Comparison of ENCODE assay signal across 1 cellular context in genomic region chr5:177472460-177473441, GRCh38.
TF ChIP-seq lines count a peak whose summit lies in the region.

No MANE protein-coding gene starts in this region.

TF ChIP-seq in HepG2, 621 proteins besides CTCF, POLR2A, EP300 and RAD21 (continues in another document):
- TF ChIP-seq GABPB1 (CRISPR knock-in tag; IDR thresholded peaks at IDR 0.05), result peak; percentile 38; the same call in 1 of the 2 replicates
- TF ChIP-seq ZNF83 (CRISPR knock-in tag; IDR thresholded peaks at IDR 0.05; ENCODE audit: borderline replicate concordance), result no peak
- TF ChIP-seq ZNF7 (CRISPR knock-in tag; IDR thresholded peaks at IDR 0.05), result no peak
- TF ChIP-seq ZNF788 (CRISPR knock-in tag; IDR thresholded peaks at IDR 0.05; ENCODE audit: borderline replicate concordance), result no peak
- no peak for TF ChIP-seq RERE (CRISPR knock-in tag; IDR thresholded peaks at IDR 0.05; ENCODE audit: low read depth)
- no peak for TF ChIP-seq ZNF329 (CRISPR knock-in tag; IDR thresholded peaks at IDR 0.05; ENCODE audit: low read depth)
- TF ChIP-seq, protein P1, sequence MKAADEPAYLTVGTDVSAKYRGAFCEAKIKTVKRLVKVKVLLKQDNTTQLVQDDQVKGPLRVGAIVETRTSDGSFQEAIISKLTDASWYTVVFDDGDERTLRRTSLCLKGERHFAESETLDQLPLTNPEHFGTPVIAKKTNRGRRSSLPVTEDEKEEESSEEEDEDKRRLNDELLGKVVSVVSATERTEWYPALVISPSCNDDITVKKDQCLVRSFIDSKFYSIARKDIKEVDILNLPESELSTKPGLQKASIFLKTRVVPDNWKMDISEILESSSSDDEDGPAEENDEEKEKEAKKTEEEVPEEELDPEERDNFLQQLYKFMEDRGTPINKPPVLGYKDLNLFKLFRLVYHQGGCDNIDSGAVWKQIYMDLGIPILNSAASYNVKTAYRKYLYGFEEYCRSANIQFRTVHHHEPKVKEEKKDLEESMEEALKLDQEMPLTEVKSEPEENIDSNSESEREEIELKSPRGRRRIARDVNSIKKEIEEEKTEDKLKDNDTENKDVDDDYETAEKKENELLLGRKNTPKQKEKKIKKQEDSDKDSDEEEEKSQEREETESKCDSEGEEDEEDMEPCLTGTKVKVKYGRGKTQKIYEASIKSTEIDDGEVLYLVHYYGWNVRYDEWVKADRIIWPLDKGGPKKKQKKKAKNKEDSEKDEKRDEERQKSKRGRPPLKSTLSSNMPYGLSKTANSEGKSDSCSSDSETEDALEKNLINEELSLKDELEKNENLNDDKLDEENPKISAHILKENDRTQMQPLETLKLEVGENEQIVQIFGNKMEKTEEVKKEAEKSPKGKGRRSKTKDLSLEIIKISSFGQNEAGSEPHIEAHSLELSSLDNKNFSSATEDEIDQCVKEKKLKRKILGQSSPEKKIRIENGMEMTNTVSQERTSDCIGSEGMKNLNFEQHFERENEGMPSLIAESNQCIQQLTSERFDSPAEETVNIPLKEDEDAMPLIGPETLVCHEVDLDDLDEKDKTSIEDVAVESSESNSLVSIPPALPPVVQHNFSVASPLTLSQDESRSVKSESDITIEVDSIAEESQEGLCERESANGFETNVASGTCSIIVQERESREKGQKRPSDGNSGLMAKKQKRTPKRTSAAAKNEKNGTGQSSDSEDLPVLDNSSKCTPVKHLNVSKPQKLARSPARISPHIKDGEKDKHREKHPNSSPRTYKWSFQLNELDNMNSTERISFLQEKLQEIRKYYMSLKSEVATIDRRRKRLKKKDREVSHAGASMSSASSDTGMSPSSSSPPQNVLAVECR (CRISPR knock-in tag; IDR thresholded peaks at IDR 0.05; ENCODE audit: borderline replicate concordance), result peak; percentile 24; the same call in 1 of the 2 replicates
- no peak for TF ChIP-seq TBX3 (IDR thresholded peaks at IDR 0.05; ENCODE audit: borderline replicate concordance)
- no peak for TF ChIP-seq KAT7 (CRISPR knock-in tag; IDR thresholded peaks at IDR 0.05; ENCODE audit: borderline replicate concordance)
- TF ChIP-seq DRAP1 (CRISPR knock-in tag; IDR thresholded peaks at IDR 0.05), result no peak
- 0 out of 2 replicates have a peak, but pooled peaks have one; percentile 1 for TF ChIP-seq ZFX (CRISPR knock-in tag; IDR thresholded peaks at IDR 0.05; ENCODE audit: low read depth)
- no peak for TF ChIP-seq ZNF335 (CRISPR knock-in tag; IDR thresholded peaks at IDR 0.05)
- TF ChIP-seq KDM5A (IDR thresholded peaks at IDR 0.05; ENCODE audit: borderline replicate concordance, low read length), result no peak
- TF ChIP-seq TAF1 (CRISPR knock-in tag; IDR thresholded peaks at IDR 0.05), result peak; percentile 16; the same call in 1 of the 2 replicates
- TF ChIP-seq KLF13 (CRISPR knock-in tag; IDR thresholded peaks at IDR 0.05), result 0 out of 2 replicates have a peak, but pooled peaks have one; percentile 46
- no peak for TF ChIP-seq CHD4 (IDR thresholded peaks at IDR 0.05; ENCODE audit: borderline replicate concordance, low read length)
- TF ChIP-seq HDAC1 (CRISPR knock-in tag; IDR thresholded peaks at IDR 0.05), result no peak
- TF ChIP-seq MBNL3 (CRISPR knock-in tag; conservative IDR thresholded peaks at IDR 0.05), result no peak
- TF ChIP-seq, protein P2, sequence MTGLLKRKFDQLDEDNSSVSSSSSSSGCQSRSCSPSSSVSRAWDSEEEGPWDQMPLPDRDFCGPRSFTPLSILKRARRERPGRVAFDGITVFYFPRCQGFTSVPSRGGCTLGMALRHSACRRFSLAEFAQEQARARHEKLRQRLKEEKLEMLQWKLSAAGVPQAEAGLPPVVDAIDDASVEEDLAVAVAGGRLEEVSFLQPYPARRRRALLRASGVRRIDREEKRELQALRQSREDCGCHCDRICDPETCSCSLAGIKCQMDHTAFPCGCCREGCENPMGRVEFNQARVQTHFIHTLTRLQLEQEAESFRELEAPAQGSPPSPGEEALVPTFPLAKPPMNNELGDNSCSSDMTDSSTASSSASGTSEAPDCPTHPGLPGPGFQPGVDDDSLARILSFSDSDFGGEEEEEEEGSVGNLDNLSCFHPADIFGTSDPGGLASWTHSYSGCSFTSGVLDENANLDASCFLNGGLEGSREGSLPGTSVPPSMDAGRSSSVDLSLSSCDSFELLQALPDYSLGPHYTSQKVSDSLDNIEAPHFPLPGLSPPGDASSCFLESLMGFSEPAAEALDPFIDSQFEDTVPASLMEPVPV (CRISPR knock-in tag; IDR thresholded peaks at IDR 0.05), result no peak
- TF ChIP-seq RORA (CRISPR knock-in tag; IDR thresholded peaks at IDR 0.05), result no peak
- TF ChIP-seq ZNF761 (CRISPR knock-in tag; conservative IDR thresholded peaks at IDR 0.05), result no peak
- peak; percentile 23; the same call in 1 of the 2 replicates for TF ChIP-seq TFDP1 (CRISPR knock-in tag; IDR thresholded peaks at IDR 0.05; ENCODE audit: borderline replicate concordance)
- no peak for TF ChIP-seq MZF1 (CRISPR knock-in tag; IDR thresholded peaks at IDR 0.05; ENCODE audit: borderline replicate concordance)
- peak; percentile 62 for TF ChIP-seq MYC (CRISPR knock-in tag; IDR thresholded peaks at IDR 0.05; ENCODE audit: borderline replicate concordance)
- TF ChIP-seq, protein P3, sequence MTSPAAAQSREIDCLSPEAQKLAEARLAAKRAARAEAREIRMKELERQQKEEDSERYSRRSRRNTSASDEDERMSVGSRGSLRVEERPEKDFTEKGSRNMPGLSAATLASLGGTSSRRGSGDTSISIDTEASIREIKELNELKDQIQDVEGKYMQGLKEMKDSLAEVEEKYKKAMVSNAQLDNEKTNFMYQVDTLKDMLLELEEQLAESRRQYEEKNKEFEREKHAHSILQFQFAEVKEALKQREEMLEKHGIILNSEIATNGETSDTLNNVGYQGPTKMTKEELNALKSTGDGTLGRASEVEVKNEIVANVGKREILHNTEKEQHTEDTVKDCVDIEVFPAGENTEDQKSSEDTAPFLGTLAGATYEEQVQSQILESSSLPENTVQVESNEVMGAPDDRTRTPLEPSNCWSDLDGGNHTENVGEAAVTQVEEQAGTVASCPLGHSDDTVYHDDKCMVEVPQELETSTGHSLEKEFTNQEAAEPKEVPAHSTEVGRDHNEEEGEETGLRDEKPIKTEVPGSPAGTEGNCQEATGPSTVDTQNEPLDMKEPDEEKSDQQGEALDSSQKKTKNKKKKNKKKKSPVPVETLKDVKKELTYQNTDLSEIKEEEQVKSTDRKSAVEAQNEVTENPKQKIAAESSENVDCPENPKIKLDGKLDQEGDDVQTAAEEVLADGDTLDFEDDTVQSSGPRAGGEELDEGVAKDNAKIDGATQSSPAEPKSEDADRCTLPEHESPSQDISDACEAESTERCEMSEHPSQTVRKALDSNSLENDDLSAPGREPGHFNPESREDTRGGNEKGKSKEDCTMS (CRISPR knock-in tag; conservative IDR thresholded peaks at IDR 0.05), result no peak
- no peak for TF ChIP-seq ZNF572 (CRISPR knock-in tag; IDR thresholded peaks at IDR 0.05)
- no peak for TF ChIP-seq ZNF816 (CRISPR knock-in tag; IDR thresholded peaks at IDR 0.05; ENCODE audit: borderline replicate concordance)
- TF ChIP-seq XRCC5 (optimal IDR thresholded peaks at IDR 0.05; ENCODE audit: low read length), result peak; percentile 20
- no peak for TF ChIP-seq ARID2 (CRISPR knock-in tag; IDR thresholded peaks at IDR 0.05; ENCODE audit: borderline replicate concordance)
- TF ChIP-seq ZNF75D (CRISPR knock-in tag; IDR thresholded peaks at IDR 0.05; ENCODE audit: borderline replicate concordance), result no peak
- TF ChIP-seq TAF15 (IDR thresholded peaks at IDR 0.05; ENCODE audit: low read depth, low read length, poor library complexity, severe bottlenecking), result no peak
- TF ChIP-seq, protein P4, sequence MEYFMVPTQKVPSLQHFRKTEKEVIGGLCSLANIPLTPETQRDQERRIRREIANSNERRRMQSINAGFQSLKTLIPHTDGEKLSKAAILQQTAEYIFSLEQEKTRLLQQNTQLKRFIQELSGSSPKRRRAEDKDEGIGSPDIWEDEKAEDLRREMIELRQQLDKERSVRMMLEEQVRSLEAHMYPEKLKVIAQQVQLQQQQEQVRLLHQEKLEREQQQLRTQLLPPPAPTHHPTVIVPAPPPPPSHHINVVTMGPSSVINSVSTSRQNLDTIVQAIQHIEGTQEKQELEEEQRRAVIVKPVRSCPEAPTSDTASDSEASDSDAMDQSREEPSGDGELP (IDR thresholded peaks at IDR 0.05; ENCODE audit: borderline replicate concordance, low read depth), result peak; percentile 72; the same call in 1 of the 2 replicates
- TF ChIP-seq, protein P5, sequence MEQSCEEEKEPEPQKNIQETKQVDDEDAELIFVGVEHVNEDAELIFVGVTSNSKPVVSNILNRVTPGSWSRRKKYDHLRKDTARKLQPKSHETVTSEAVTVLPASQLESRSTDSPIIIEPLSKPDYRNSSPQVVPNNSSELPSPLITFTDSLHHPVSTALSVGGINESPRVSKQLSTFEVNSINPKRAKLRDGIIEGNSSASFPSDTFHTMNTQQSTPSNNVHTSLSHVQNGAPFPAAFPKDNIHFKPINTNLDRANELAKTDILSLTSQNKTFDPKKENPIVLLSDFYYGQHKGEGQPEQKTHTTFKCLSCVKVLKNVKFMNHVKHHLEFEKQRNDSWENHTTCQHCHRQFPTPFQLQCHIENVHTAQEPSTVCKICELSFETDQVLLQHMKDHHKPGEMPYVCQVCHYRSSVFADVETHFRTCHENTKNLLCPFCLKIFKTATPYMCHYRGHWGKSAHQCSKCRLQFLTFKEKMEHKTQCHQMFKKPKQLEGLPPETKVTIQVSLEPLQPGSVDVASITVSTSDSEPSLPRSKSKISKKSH (CRISPR knock-in tag; IDR thresholded peaks at IDR 0.05; ENCODE audit: borderline replicate concordance), result no peak
- TF ChIP-seq, protein P6, sequence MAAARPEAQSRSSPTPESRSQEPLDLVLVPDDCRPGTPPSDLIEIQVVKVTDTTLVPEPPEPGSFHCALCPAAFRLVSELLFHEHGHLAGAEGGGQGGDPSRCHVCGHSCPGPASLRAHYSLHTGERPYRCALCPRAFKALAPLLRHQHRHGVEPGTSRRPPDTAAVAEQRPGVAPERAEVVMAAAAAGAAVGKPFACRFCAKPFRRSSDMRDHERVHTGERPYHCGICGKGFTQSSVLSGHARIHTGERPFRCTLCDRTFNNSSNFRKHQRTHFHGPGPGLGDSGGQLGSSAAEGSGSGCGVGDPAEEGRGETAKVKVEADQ (CRISPR knock-in tag; IDR thresholded peaks at IDR 0.05; ENCODE audit: borderline replicate concordance), result 0 out of 2 replicates have a peak, but pooled peaks have one; percentile 12
- no peak for TF ChIP-seq ZNF263 (CRISPR knock-in tag; IDR thresholded peaks at IDR 0.05)
- TF ChIP-seq SMAD9 (CRISPR knock-in tag; IDR thresholded peaks at IDR 0.05), result no peak
- TF ChIP-seq HOXA9 (CRISPR knock-in tag; IDR thresholded peaks at IDR 0.05; ENCODE audit: borderline replicate concordance), result 0 out of 2 replicates have a peak, but pooled peaks have one; percentile 15
- TF ChIP-seq TEAD2 (CRISPR knock-in tag; IDR thresholded peaks at IDR 0.05), result no peak
